10 cellular contexts compared by ENCODE assay signal in the genomic region with DNA sequence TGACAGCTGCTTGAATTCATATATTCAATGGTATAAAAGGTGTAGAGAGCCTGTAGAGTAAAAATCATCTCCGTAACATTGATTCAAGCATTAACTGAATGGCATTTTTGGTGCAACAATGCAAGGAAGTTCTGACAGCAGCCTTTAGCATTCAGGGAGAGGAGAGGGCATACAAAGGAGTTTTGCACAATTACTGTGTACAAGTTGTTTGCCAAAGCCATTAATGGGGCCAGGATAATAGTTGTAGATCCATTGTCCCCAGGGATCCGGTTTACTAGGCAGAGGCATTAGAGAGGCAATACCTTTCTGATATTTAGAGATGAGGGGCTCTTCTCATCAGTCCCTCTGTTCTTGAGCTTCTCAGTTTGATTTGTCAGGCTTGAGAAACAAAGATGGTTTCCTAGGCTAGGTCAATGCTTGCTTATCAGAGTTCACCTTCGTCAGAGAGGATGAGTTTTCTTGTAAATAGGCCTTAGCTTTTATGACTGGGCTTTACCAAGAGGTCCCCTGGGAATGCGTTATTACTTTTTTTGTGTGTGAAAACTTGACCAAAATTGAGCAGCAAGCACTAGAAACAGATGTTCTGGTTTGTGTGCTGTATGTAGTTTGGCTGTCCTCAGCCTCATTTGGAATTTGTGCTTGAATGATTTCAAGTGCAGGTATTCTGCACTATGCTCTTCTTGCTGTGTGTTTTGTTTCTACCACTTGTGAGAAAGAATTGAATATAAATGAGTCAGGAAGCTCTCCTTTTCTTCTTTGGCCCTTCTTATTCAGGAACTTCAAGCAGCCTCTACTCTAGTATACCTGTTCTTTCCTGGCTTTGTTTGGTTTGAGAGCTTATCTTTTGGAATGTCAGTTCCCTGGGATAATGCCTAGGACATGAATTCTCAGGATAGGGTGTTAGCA. TPM values are rescaled to one million over a fixed set of nuclear protein-coding genes. Genes with fewer than 3 reads are reported as not detected.
A peak's percentile ranks its signal among the peaks of the same experiment; 100 is the strongest.
DNase-seq lines count a peak whose midpoint lies in the region; ATAC-seq, FAIRE-seq and TF ChIP-seq lines count a peak whose summit lies in the region.
"Had no signal": no experiment of that assay in that cellular context is flagged by ENCODE, and none has a peak within 500 bp of the region (broad histone marks: within the 10 kb centered on the region; RNA-seq: fewer than 3 reads in every experiment).

No MANE protein-coding gene starts in this region.

- no peak overlapping the region for H3K27ac Mint-ChIP-seq in activated CD4-positive, alpha-beta memory T cell treated with anti-CD3 and anti-CD28 coated beads, Interleukin-2, amount 10 ng/mL, durations not matched to agents 7 days and 5 days

- no peaks in the 10 kb centered on the region for H3K27me3 Mint-ChIP-seq in activated CD4-positive, alpha-beta memory T cell treated with anti-CD3 and anti-CD28 coated beads, Interleukin-2, amount 10 ng/mL, durations not matched to agents 7 days and 5 days

- POLR2A ChIA-PET in AG04449 (lab: Yijun Ruan, JAX), result no interaction called here
- POLR2A ChIA-PET in activated CD4-positive, alpha-beta memory T cell treated with anti-CD3 and anti-CD28 coated beads, Interleukin-2, amount 10 ng/mL, durations not matched to agents 7 days and 5 days (lab: Charles Lee), result no interaction called here

- no peak for TF ChIP-seq CTCF in AG04449 (IDR thresholded peaks at IDR 0.05; ENCODE audit: insufficient read depth, low read length, missing control alignments)
- no peak for TF ChIP-seq CTCF in OCI-LY3 (IDR thresholded peaks at IDR 0.05; ENCODE audit: low read depth, low read length)
- no peak for TF ChIP-seq CTCF in psoas muscle (IDR thresholded peaks at IDR 0.05)

- peaks cover 9% of the 10 kb centered on the region for H3K9me3 Mint-ChIP-seq in activated CD4-positive, alpha-beta memory T cell treated with anti-CD3 and anti-CD28 coated beads, Interleukin-2, amount 10 ng/mL, durations not matched to agents 7 days and 5 days

- WGBS in psoas muscle, 3 donors, result 55 to 59% (median 59%) methylated on average over 4 of the region's 4 CpGs

- no peaks in the 10 kb centered on the region for H3K27me3 ChIP-seq in OCI-LY3 (ENCODE audit: low read depth, low read length)
- no peaks in the 10 kb centered on the region for H3K27me3 ChIP-seq in psoas muscle (ENCODE audit: insufficient read depth in 3 of 3, low read length in 2 of 3)

- H3K4me1 ChIP-seq in OCI-LY3 (ENCODE audit: low read length) (peaks cover 40% of the 10 kb centered on the region), psoas muscle (peaks cover 7% of the 10 kb centered on the region)

- CTCF ChIA-PET in AG04449 (lab: Yijun Ruan, JAX), result no interaction called here
- CTCF ChIA-PET in activated CD4-positive, alpha-beta memory T cell treated with anti-CD3 and anti-CD28 coated beads, Interleukin-2, amount 10 ng/mL, durations not matched to agents 7 days and 5 days (lab: Charles Lee), result no interaction called here

- H3K79me2 ChIP-seq in OCI-LY3 (ENCODE audit: low read length), result peaks cover 98% of the 10 kb centered on the region

- H3K36me3 ChIP-seq in OCI-LY3 (replicated peaks; ENCODE audit: low read depth, low read length) (peaks cover 36% of the 10 kb centered on the region), psoas muscle (ENCODE audit: insufficient read depth in 1 of 2, low read depth in 1 of 2) (peaks cover 0 to 27% of the 10 kb centered on the region in 2 donors)

- peak overlapping the region; percentile 58; the same call in 1 of the 2 replicates for H3K4me2 ChIP-seq in OCI-LY3 (ENCODE audit: low read length)

- no peak overlapping the region for H3K4me3 ChIP-seq in AG04449 (ENCODE audit: low read depth, low read length)
- H3K4me3 ChIP-seq in OCI-LY3 (ENCODE audit: low read length), result no peak overlapping the region
- no peak overlapping the region for H3K4me3 ChIP-seq in psoas muscle

- peaks cover 62% of the 10 kb centered on the region for H3K36me3 Mint-ChIP-seq in activated CD4-positive, alpha-beta memory T cell treated with anti-CD3 and anti-CD28 coated beads, Interleukin-2, amount 10 ng/mL, durations not matched to agents 7 days and 5 days (ENCODE audit: low read depth)

- H3K27ac ChIP-seq in OCI-LY3 (ENCODE audit: low read length) (peak overlapping the region; percentile 12), psoas muscle (no peak overlapping the region)
- H3K27ac ChIP-seq: C4-2B had no signal

- H3K9me3 ChIP-seq in OCI-LY3 (ENCODE audit: insufficient read depth, low read length), result no peaks in the 10 kb centered on the region
- H3K9me3 ChIP-seq in psoas muscle, result no peaks in the 10 kb centered on the region

- no peak overlapping the region for H3K9ac ChIP-seq in OCI-LY3 (ENCODE audit: low read length)

- intact Hi-C loops in psoas muscle (cut with DNase I), result no loop called here

- H3K4me3 Mint-ChIP-seq in activated CD4-positive, alpha-beta memory T cell treated with anti-CD3 and anti-CD28 coated beads, Interleukin-2, amount 10 ng/mL, durations not matched to agents 7 days and 5 days, result no peak overlapping the region

- peaks cover 78% of the 10 kb centered on the region for H4K20me1 ChIP-seq in OCI-LY3 (ENCODE audit: insufficient read depth, low read length)

- DNase-seq in AG04449 (ENCODE audit: low read depth, low spot score), result peak; percentile 21
- DNase-seq in psoas muscle, result no peak
- DNase-seq in activated CD4-positive, alpha-beta memory T cell treated with anti-CD3 and anti-CD28 coated beads, Interleukin-2, amount 10 ng/mL, durations not matched to agents 7 days and 5 days, result no peak
- no peak for DNase-seq in kidney tubule cell (ENCODE audit: low spot score)
- no peak for DNase-seq in H54 (ENCODE audit: insufficient read length, low spot score)
- DNase-seq: NCI-H2029 treated with DMSO at 0.1 percent for 48 hours had no signal

- H2AFZ ChIP-seq in OCI-LY3 (ENCODE audit: low read depth, low read length), result no peak overlapping the region

- ATAC-seq in GM19324 (IDR thresholded peaks at IDR 0.05; ENCODE audit: low FRiP score, unreplicated experiment) (peak; percentile 70), HG03066 (IDR thresholded peaks at IDR 0.05; ENCODE audit: low read depth, unreplicated experiment) (peak; percentile 64), psoas muscle (no peak)

- no peak for TF ChIP-seq POLR2A in H54 (IDR thresholded peaks at IDR 0.05; ENCODE audit: low read depth, low read length)

- no peak for FAIRE-seq in H54 (lab: Jason Lieb, UNC)

- peaks cover 27% of the 10 kb centered on the region for H3K4me1 Mint-ChIP-seq in activated CD4-positive, alpha-beta memory T cell treated with anti-CD3 and anti-CD28 coated beads, Interleukin-2, amount 10 ng/mL, durations not matched to agents 7 days and 5 days

RNA-seq across cellular contexts. Expression of a gene that starts 32.0 kb away (rescaled TPM):
- total RNA-seq in psoas muscle, result 10 to 100 TPM; 46.2 to 71.6 (median 53.4) TPM
- 10 to 100 TPM; 29.2 to 72.8 (median 35.1) TPM for polyA plus RNA-seq in psoas muscle
- 100 to 1,000 TPM; 171 to 175 TPM for total RNA-seq in activated CD4-positive, alpha-beta memory T cell treated with anti-CD3 and anti-CD28 coated beads, Interleukin-2, amount 10 ng/mL, durations not matched to agents 7 days and 5 days

Comparison
In these comparisons a context has a peak if more than half of its experiments do, and no peak if none do; other contexts are left out.
1. ATAC-seq: peak in GM19324 (single experiment) and HG03066 (single experiment); none in psoas muscle (0 of 4).